ENCODE assay signal across 8 cellular contexts in the genomic region with DNA sequence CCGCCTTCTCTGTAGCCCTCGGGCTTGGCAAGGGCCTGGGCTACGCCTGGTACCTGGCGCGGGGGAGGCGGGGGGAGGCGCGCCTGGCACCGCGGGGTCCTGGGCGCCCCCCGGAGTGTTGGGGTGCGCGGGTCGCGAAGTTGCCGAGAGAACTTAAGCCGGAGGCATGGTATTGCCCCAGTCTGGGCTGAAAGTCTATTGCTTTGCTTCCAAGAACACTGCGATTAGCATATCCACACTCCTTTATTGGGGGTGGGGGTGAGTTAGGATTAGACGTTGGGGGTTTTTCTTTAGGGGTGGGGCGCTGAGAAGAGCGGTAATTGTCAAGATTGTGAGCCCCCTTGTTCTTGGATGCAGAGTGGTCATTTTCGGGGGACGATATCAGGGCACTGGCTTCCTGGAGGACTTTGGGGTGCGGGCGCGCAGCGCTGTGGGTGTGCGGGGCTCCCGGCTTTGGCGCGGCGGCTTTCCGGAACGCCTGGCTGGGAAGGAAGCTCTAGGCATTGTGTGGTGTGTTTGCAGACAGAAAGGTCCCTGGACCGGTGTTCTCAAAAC. TPM values are rescaled to one million over a fixed set of nuclear protein-coding genes. Genes with fewer than 3 reads are reported as not detected.
DNase-seq lines count a peak whose midpoint lies in the region; ATAC-seq and TF ChIP-seq lines count a peak whose summit lies in the region.

No MANE protein-coding gene starts in this region.

- H3K36me3 Mint-ChIP-seq in mesothelial cell of epicardium = no peaks in the 10 kb centered on the region

- H3K4me1 Mint-ChIP-seq in mesothelial cell of epicardium = peaks cover 77% of the 10 kb centered on the region

- peak overlapping the region; percentile 96 for H3K4me3 Mint-ChIP-seq in mesothelial cell of epicardium

- H3K4me1 ChIP-seq in Karpas-422 (ENCODE audit: low read length) = no peaks in the 10 kb centered on the region

- H3K4me2 ChIP-seq in Karpas-422 (ENCODE audit: low read depth, low read length, poor library complexity, severe bottlenecking) = no peak overlapping the region

- no peaks in the 10 kb centered on the region for H3K9me3 ChIP-seq in Karpas-422 (ENCODE audit: low read length)

- no peak overlapping the region for H3K9ac ChIP-seq in Karpas-422 (ENCODE audit: low read length)

- H3K27ac ChIP-seq in cingulate gyrus (ENCODE audit: low read depth, low read length) = peak overlapping the region; percentile 42
- H3K27ac ChIP-seq in Karpas-422 (ENCODE audit: low read length) = no peak overlapping the region

- DNase-seq in Jurkat, Clone E6-1 (ENCODE audit: low read depth, low spot score) = no peak
- DNase-seq in mesothelial cell of epicardium (ENCODE audit: low spot score in 2 of 2, unreplicated experiment in 2 of 2) (no peak), HuH-7.5 (ENCODE audit: low spot score) (no peak), Karpas-422 (no peak)
- DNase-seq in activated CD4-positive, CD25-positive, alpha-beta regulatory T cell treated with anti-CD3 and anti-CD28 coated beads, Interleukin-2, amount 50 U/mL, for 72 hours = no peak

- no peak for TF ChIP-seq CTCF in mesothelial cell of epicardium (IDR thresholded peaks at IDR 0.05; ENCODE audit: unreplicated experiment)

- H3K27me3 ChIP-seq in Karpas-422 (ENCODE audit: low read length) = no peaks in the 10 kb centered on the region

- H3K36me3 ChIP-seq in Karpas-422 (ENCODE audit: insufficient read depth, low read length) = no peaks in the 10 kb centered on the region

- ATAC-seq in GM18511 (IDR thresholded peaks at IDR 0.05; ENCODE audit: unreplicated experiment) (peak; percentile 5), HG03571 (IDR thresholded peaks at IDR 0.05; ENCODE audit: unreplicated experiment) (no peak)

- peak overlapping the region; percentile 65 for H3K4me3 ChIP-seq in Jurkat, Clone E6-1 (ENCODE audit: low read length)
- no peak overlapping the region for H3K4me3 ChIP-seq in Karpas-422 (ENCODE audit: low read length)

- H4K20me1 ChIP-seq in Karpas-422 (ENCODE audit: insufficient read depth, low read depth, low read length) = no peaks in the 10 kb centered on the region

- no peaks in the 10 kb centered on the region for H3K79me2 ChIP-seq in Karpas-422 (ENCODE audit: low read length)

- no peak overlapping the region for H2AFZ ChIP-seq in Karpas-422 (ENCODE audit: low read length)

- no peaks in the 10 kb centered on the region for H3K9me3 Mint-ChIP-seq in mesothelial cell of epicardium

- no peaks in the 10 kb centered on the region for H3K9me2 ChIP-seq in Karpas-422 (replicated peaks; ENCODE audit: insufficient read depth, low read length)

- no peaks in the 10 kb centered on the region for H3K27me3 Mint-ChIP-seq in mesothelial cell of epicardium (ENCODE audit: low read depth)

- peak overlapping the region; percentile 97 for H3K27ac Mint-ChIP-seq in mesothelial cell of epicardium

RNA-seq across cellular contexts. Expression of gene TANC1, which starts 0.8 kb away (rescaled TPM):
- 6.0 TPM for polyA plus RNA-seq in Jurkat, Clone E6-1 (2012; ENCODE audit: insufficient read depth, insufficient read length)
- 132 to 138 TPM (median 134 TPM) in 3 replicates for total RNA-seq in mesothelial cell of epicardium
- total RNA-seq in Karpas-422 (2014; rRNA removed; shearing (Covaris generic); ENCODE audit: low replicate concordance) = not detected in 2 replicates

Comparison
In these comparisons a context has a peak if more than half of its experiments do, and no peak if none do; other contexts are left out.
1. RNA of gene TANC1, which starts 0.8 kb away (total RNA-seq): 132 to 138 TPM in mesothelial cell of epicardium; not detected in Karpas-422; every median in the first group is over 100 times any median in the second.